8 cellular contexts compared by ENCODE assay signal in genomic region chr11:57131080-57131790, GRCh38. TPM values are rescaled to one million over a fixed set of nuclear protein-coding genes. Genes with fewer than 3 reads are reported as not detected.
A peak's percentile ranks its signal among the peaks of the same experiment; 100 is the strongest.
DNase-seq lines count a peak whose midpoint lies in the region; ATAC-seq and TF ChIP-seq lines count a peak whose summit lies in the region.

No MANE protein-coding gene starts in this region.

- TF ChIP-seq CTCF in GM12864 (IDR thresholded peaks at IDR 0.05; ENCODE audit: low read depth, low read length, missing control alignments) (peak; percentile 50), fibroblast of mammary gland (conservative IDR thresholded peaks at IDR 0.05; ENCODE audit: control insufficient read depth, insufficient read depth, low read depth, low read length) (peak; percentile 62), progenitor cell of endocrine pancreas (IDR thresholded peaks at IDR 0.05; ENCODE audit: unreplicated experiment) (peak; percentile 72)

- H3K27me3 Mint-ChIP-seq in progenitor cell of endocrine pancreas (no peaks in the 10 kb centered on the region), immature natural killer cell (ENCODE audit: low read depth in 3 of 3) (peaks cover 0 to 6% (median 2%) of the 10 kb centered on the region in 3 donors)

- H3K9me3 ChIP-seq in effector memory CD4-positive, alpha-beta T cell (ENCODE audit: control insufficient read depth, low read length), result no peaks in the 10 kb centered on the region

- no peak overlapping the region for H3K27ac ChIP-seq in effector memory CD4-positive, alpha-beta T cell (ENCODE audit: insufficient read depth, low read length, poor library complexity, severe bottlenecking)

- H3K4me3 ChIP-seq in GM12864 (ENCODE audit: low read depth, low read length), result no peak overlapping the region
- H3K4me3 ChIP-seq in fibroblast of mammary gland (ENCODE audit: control insufficient read depth, low read depth, low read length), result no peak overlapping the region
- H3K4me3 ChIP-seq in effector memory CD4-positive, alpha-beta T cell (ENCODE audit: insufficient read depth, low read depth, low read length, poor library complexity, severe bottlenecking), result no peak overlapping the region

- no peaks in the 10 kb centered on the region for H3K36me3 ChIP-seq in effector memory CD4-positive, alpha-beta T cell (ENCODE audit: control insufficient read depth, insufficient read depth, low read length)

- no peaks in the 10 kb centered on the region for H3K4me1 Mint-ChIP-seq in progenitor cell of endocrine pancreas (ENCODE audit: low read depth)
- no peaks in the 10 kb centered on the region for H3K4me1 Mint-ChIP-seq in immature natural killer cell

- no peaks in the 10 kb centered on the region for H3K27me3 ChIP-seq in effector memory CD4-positive, alpha-beta T cell (replicated peaks; ENCODE audit: control insufficient read depth, insufficient read depth, low read length, poor library complexity, severe bottlenecking)

- H3K9me3 Mint-ChIP-seq in progenitor cell of endocrine pancreas (ENCODE audit: low read depth), result no peaks in the 10 kb centered on the region
- H3K9me3 Mint-ChIP-seq in immature natural killer cell, result no peaks in the 10 kb centered on the region

- H3K27ac Mint-ChIP-seq in progenitor cell of endocrine pancreas, result no peak overlapping the region
- H3K27ac Mint-ChIP-seq in immature natural killer cell, result no peak overlapping the region

- DNase-seq in GM12864 (ENCODE audit: low read depth) (no peak), NCI-H82 (lab: John Stamatoyannopoulos, UW) (peak; percentile 68), fibroblast of mammary gland (ENCODE audit: low read depth) (peak; percentile 24), progenitor cell of endocrine pancreas (ENCODE audit: low spot score, unreplicated experiment) (peak; percentile 28), GF-D8 (lab: John Stamatoyannopoulos, UW) (no peak), immature natural killer cell (no peak)
- no peak for DNase-seq in effector memory CD4-positive, alpha-beta T cell

- no peaks in the 10 kb centered on the region for H3K4me1 ChIP-seq in effector memory CD4-positive, alpha-beta T cell (ENCODE audit: control insufficient read depth, insufficient read depth, low read length, poor library complexity, severe bottlenecking)

- H3K4me3 Mint-ChIP-seq in progenitor cell of endocrine pancreas (ENCODE audit: low read depth) (no peak overlapping the region), immature natural killer cell (no peak overlapping the region)

- no peak for ATAC-seq in HG02973 (IDR thresholded peaks at IDR 0.05; ENCODE audit: unreplicated experiment)

- H3K36me3 Mint-ChIP-seq in progenitor cell of endocrine pancreas (ENCODE audit: insufficient read depth) (no peaks in the 10 kb centered on the region), immature natural killer cell (peaks cover 0 to 6% (median 0%) of the 10 kb centered on the region in 3 donors)

RNA-seq across cellular contexts. Expression of gene LRRC55, which starts 50.5 kb away (rescaled TPM):
- 0.04 and 0.12 TPM in 2 replicates for total RNA-seq in progenitor cell of endocrine pancreas
- not detected for polyA plus RNA-seq in immature natural killer cell

Comparison
In these comparisons a context has a peak if more than half of its experiments do, and no peak if none do; other contexts are left out.
1. DNase-seq: peak in NCI-H82 (single experiment), fibroblast of mammary gland (single experiment) and progenitor cell of endocrine pancreas (single experiment); none in GM12864 (single experiment), GF-D8 (single experiment), immature natural killer cell (0 of 3) and effector memory CD4-positive, alpha-beta T cell (0 of 3).
2. Peak in every context shown above with its lines, with median percentiles within 50 percentile points of each other: CTCF ChIP-seq.